ENCODE assay signal across 2 cellular contexts in genomic region chr17:45675892-45676291, GRCh38.
TF ChIP-seq lines count a peak whose summit lies in the region.

No MANE protein-coding gene starts in this region.

TF ChIP-seq in GM12878, 131 proteins besides CTCF, POLR2A, EP300 and RAD21:
- no peak for TF ChIP-seq REST (IDR thresholded peaks at IDR 0.05; ENCODE audit: low read depth, low read length)
- peak; percentile 44 for TF ChIP-seq ZBTB40 (IDR thresholded peaks at IDR 0.05; ENCODE audit: borderline replicate concordance)

TF ChIP-seq in K562, 482 proteins besides CTCF, POLR2A, EP300 and RAD21 (continued from another document):
- TF ChIP-seq ZBTB40 (IDR thresholded peaks at IDR 0.05) (peak; percentile 87), ZBTB40 (CRISPR knock-in tag; IDR thresholded peaks at IDR 0.05) (peak; percentile 75), SRSF3 (IDR thresholded peaks at IDR 0.05; ENCODE audit: insufficient read depth, low read length) (no peak), TBL1XR1 (IDR thresholded peaks at IDR 0.05; ENCODE audit: low read length in 2 of 2) (no peak), HOMEZ (CRISPR knock-in tag; IDR thresholded peaks at IDR 0.05) (no peak), ZNF212 (CRISPR knock-in tag; IDR thresholded peaks at IDR 0.05) (no peak), KDM5B (IDR thresholded peaks at IDR 0.05; ENCODE audit: insufficient replicate concordance, low read depth, low read length) (no peak)
TF ChIP-seq in K562: peak in this region for 1.
